In genomic region chr9:90198956-90199355, GRCh38 we compare ENCODE assay signal across 22 cellular contexts.
"Had no signal": no experiment of that assay in that cellular context is flagged by ENCODE, and none has a peak within 500 bp of the region (broad histone marks: within the 10 kb centered on the region; RNA-seq: fewer than 3 reads in every experiment).

No MANE protein-coding gene starts in this region.

- H3K27me3 ChIP-seq: brain microvascular endothelial cell, cardiac muscle cell had no signal

- ATAC-seq: activated CD4-positive, alpha-beta T cell treated with anti-CD3 and anti-CD28 coated beads for 36 hours; activated T-helper 17 cell treated with anti-CD3 and anti-CD28 coated beads, Interleukin-2, amount 50 U/mL, for 72 hours had no signal

- H3K4me3 ChIP-seq: cardiac muscle cell, PC-9 had no signal

- H3K36me3 Mint-ChIP-seq: activated naive CD4-positive, alpha-beta T cell treated with anti-CD3 and anti-CD28 coated beads, Interleukin-2, amount 10 ng/mL, durations not matched to agents 7 days and 5 days had no signal

- H3K4me1 Mint-ChIP-seq: activated CD4-positive, alpha-beta memory T cell treated with anti-CD3 and anti-CD28 coated beads, Interleukin-2, amount 10 ng/mL, durations not matched to agents 7 days and 5 days; activated CD4-positive, alpha-beta T cell treated with anti-CD3 and anti-CD28 coated beads for 36 hours; activated naive CD4-positive, alpha-beta T cell treated with anti-CD3 and anti-CD28 coated beads, Interleukin-2, amount 10 ng/mL, durations not matched to agents 7 days and 5 days; activated naive CD8-positive, alpha-beta T cell treated with anti-CD3 and anti-CD28 coated beads for 36 hours; activated T-helper 17 cell treated with anti-CD3 and anti-CD28 coated beads, Interleukin-2, amount 50 U/mL, for 72 hours had no signal

- H3K36me3 ChIP-seq: brain microvascular endothelial cell, cardiac muscle cell, WERI-Rb-1 had no signal

- H3K4me3 Mint-ChIP-seq: activated CD4-positive, alpha-beta memory T cell treated with anti-CD3 and anti-CD28 coated beads, Interleukin-2, amount 10 ng/mL, durations not matched to agents 7 days and 5 days; activated CD4-positive, alpha-beta T cell treated with anti-CD3 and anti-CD28 coated beads for 36 hours; activated naive CD4-positive, alpha-beta T cell treated with anti-CD3 and anti-CD28 coated beads, Interleukin-2, amount 10 ng/mL, durations not matched to agents 7 days and 5 days; activated naive CD8-positive, alpha-beta T cell treated with anti-CD3 and anti-CD28 coated beads for 36 hours; activated T-helper 17 cell treated with anti-CD3 and anti-CD28 coated beads, Interleukin-2, amount 50 U/mL, for 72 hours had no signal

- H3K9me3 Mint-ChIP-seq: activated CD4-positive, alpha-beta memory T cell treated with anti-CD3 and anti-CD28 coated beads, Interleukin-2, amount 10 ng/mL, durations not matched to agents 7 days and 5 days had no signal

- H3K27ac Mint-ChIP-seq: activated CD4-positive, alpha-beta memory T cell treated with anti-CD3 and anti-CD28 coated beads, Interleukin-2, amount 10 ng/mL, durations not matched to agents 7 days and 5 days; activated CD4-positive, alpha-beta T cell treated with anti-CD3 and anti-CD28 coated beads for 36 hours; activated naive CD4-positive, alpha-beta T cell treated with anti-CD3 and anti-CD28 coated beads, Interleukin-2, amount 10 ng/mL, durations not matched to agents 7 days and 5 days; activated naive CD8-positive, alpha-beta T cell treated with anti-CD3 and anti-CD28 coated beads for 36 hours; activated T-helper 17 cell treated with anti-CD3 and anti-CD28 coated beads, Interleukin-2, amount 50 U/mL, for 72 hours had no signal

- H3K27ac ChIP-seq: brain microvascular endothelial cell, cardiac muscle cell, KMS-11, PC-9, WERI-Rb-1 had no signal

- DNase-seq: activated CD4-positive, alpha-beta memory T cell treated with anti-CD3 and anti-CD28 coated beads, Interleukin-2, amount 10 ng/mL, durations not matched to agents 7 days and 5 days; activated CD4-positive, alpha-beta T cell treated with anti-CD3 and anti-CD28 coated beads for 36 hours; activated CD4-positive, alpha-beta T cell treated with anti-CD3 and anti-CD28 coated beads, Interleukin-2, amount 50 U/mL, for 1 hour; activated gamma-delta T cell treated with Interleukin-2 at 50 U/mL for 16 hours; activated naive CD4-positive, alpha-beta T cell treated with anti-CD3 and anti-CD28 coated beads, Interleukin-2, amount 10 ng/mL, durations not matched to agents 7 days and 5 days; activated naive CD8-positive, alpha-beta T cell treated with anti-CD3 and anti-CD28 coated beads for 36 hours; activated T-cell treated with anti-CD3 and anti-CD28 coated beads for 4 hours; activated T-cell treated with anti-CD3 and anti-CD28 coated beads, Interleukin-2, amount 50 U/mL, for 48 hours; brain microvascular endothelial cell; NCI-H1048; NCI-H1436; NCI-H1694 treated with DMSO at 0.1 percent for 48 hours; NCI-H2081; NCI-H524; NCI-H748 treated with DMSO at 0.1 percent for 48 hours; PC-9; SHP77 treated with DMSO at 0.1 percent for 48 hours; T-helper 1 cell; WERI-Rb-1 had no signal
